Comparison of ENCODE assay signal across 17 cellular contexts in the genomic region with DNA sequence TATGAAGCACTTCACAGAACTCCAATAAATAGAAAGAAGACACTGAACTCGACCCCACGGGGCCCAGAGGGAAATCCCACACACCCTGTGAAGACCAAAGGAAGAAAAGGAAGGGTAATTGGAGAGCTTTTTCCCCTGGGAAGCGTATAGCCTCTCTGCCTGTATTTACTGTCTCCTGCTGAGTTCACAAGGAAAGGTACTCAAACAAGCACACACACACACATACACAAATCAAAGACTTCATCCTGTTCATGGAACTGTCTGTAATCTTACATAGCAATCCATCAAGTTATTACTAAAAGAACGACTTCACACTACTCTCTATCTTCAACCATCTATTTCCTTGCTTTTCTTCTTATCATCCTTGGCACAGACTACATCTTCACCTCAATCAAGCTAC. TPM values are rescaled to one million over a fixed set of nuclear protein-coding genes. Genes with fewer than 3 reads are reported as not detected.
DNase-seq lines count a peak whose midpoint lies in the region; ATAC-seq and TF ChIP-seq lines count a peak whose summit lies in the region.
"Had no signal": no experiment of that assay in that cellular context is flagged by ENCODE, and none has a peak within 500 bp of the region (broad histone marks: within the 10 kb centered on the region; RNA-seq: fewer than 3 reads in every experiment).

No MANE protein-coding gene starts in this region.

- TF ChIP-seq CTCF in Caco-2 (IDR thresholded peaks at IDR 0.05; ENCODE audit: insufficient read depth in 1 of 2, low read depth in 1 of 2, low read length in 1 of 2, severe bottlenecking in 1 of 2, unreplicated experiment in 1 of 2) (no peak), LNCaP clone FGC (IDR thresholded peaks at IDR 0.05; ENCODE audit: control insufficient read depth, extremely low read depth, insufficient read depth) (no peak), WTC11 (IDR thresholded peaks at IDR 0.05) (no peak), nephron progenitor cell (IDR thresholded peaks at IDR 0.05) (no peak)

- ATAC-seq in WTC11: no peak
- ATAC-seq: naive thymus-derived CD8-positive, alpha-beta T cell had no signal

- intact Hi-C loops in Caco-2 (cut with micrococcal nuclease; ENCODE audit: unreplicated experiment): no loop called here
- intact Hi-C loops in activated T-helper 1 cell treated with anti-CD3 and anti-CD28 coated beads, Interleukin-12 subunit alpha, Interleukin-12 subunit beta, Interleukin-2, Interleukin-4 antibody, amounts not matched to agents 30 ng/mL and 10 ng/mL and 1 ng/mL, durations not matched to agents 14 hours and 24 hours and 36 hours (cut with micrococcal nuclease): no loop called here

- H3K27ac Mint-ChIP-seq in Caco-2 (ENCODE audit: unreplicated experiment): peak overlapping the region; percentile 7
- H3K27ac Mint-ChIP-seq in WTC11: peak overlapping the region; percentile 3
- H3K27ac Mint-ChIP-seq in nephron progenitor cell: peak overlapping the region; percentile 56
- no peak overlapping the region for H3K27ac Mint-ChIP-seq in activated T-helper 1 cell treated with anti-CD3 and anti-CD28 coated beads, Interleukin-12 subunit alpha, Interleukin-12 subunit beta, Interleukin-2, Interleukin-4 antibody, amounts not matched to agents 30 ng/mL and 10 ng/mL and 1 ng/mL, durations not matched to agents 14 hours and 24 hours and 36 hours

- H3K4me3 Mint-ChIP-seq in Caco-2 (ENCODE audit: unreplicated experiment): no peak overlapping the region
- no peak overlapping the region for H3K4me3 Mint-ChIP-seq in WTC11
- peak overlapping the region; percentile 13 for H3K4me3 Mint-ChIP-seq in nephron progenitor cell
- no peak overlapping the region for H3K4me3 Mint-ChIP-seq in activated T-helper 1 cell treated with anti-CD3 and anti-CD28 coated beads, Interleukin-12 subunit alpha, Interleukin-12 subunit beta, Interleukin-2, Interleukin-4 antibody, amounts not matched to agents 30 ng/mL and 10 ng/mL and 1 ng/mL, durations not matched to agents 14 hours and 24 hours and 36 hours

- H3K9me3 ChIP-seq in Caco-2: no peaks in the 10 kb centered on the region

- H3K4me3 ChIP-seq in Caco-2 (ENCODE audit: low read depth, low read length): no peak overlapping the region
- no peak overlapping the region for H3K4me3 ChIP-seq in LNCaP clone FGC (ENCODE audit: low read depth, low read length)
- H3K4me3 ChIP-seq: hepatocyte, SK-N-MC, skin epidermis had no signal

- H3K9me3 Mint-ChIP-seq in Caco-2 (ENCODE audit: unreplicated experiment) (no peaks in the 10 kb centered on the region), WTC11 (no peaks in the 10 kb centered on the region), nephron progenitor cell (no peaks in the 10 kb centered on the region)
- H3K9me3 Mint-ChIP-seq in activated T-helper 1 cell treated with anti-CD3 and anti-CD28 coated beads, Interleukin-12 subunit alpha, Interleukin-12 subunit beta, Interleukin-2, Interleukin-4 antibody, amounts not matched to agents 30 ng/mL and 10 ng/mL and 1 ng/mL, durations not matched to agents 14 hours and 24 hours and 36 hours: no peaks in the 10 kb centered on the region
- H3K9me3 Mint-ChIP-seq: naive thymus-derived CD8-positive, alpha-beta T cell had no signal

- DNase-seq in Caco-2 (no peak), LNCaP clone FGC (ENCODE audit: low read depth) (peak; percentile 65), WTC11 (ENCODE audit: low spot score) (no peak), nephron progenitor cell (no peak), NCI-H1436 treated with DMSO at 0.1 percent for 48 hours (lab: John Stamatoyannopoulos, UW) (no peak), C1 segment of cervical spinal cord (lab: John Stamatoyannopoulos, UW) (no peak)
- no peak for DNase-seq in activated T-helper 1 cell treated with anti-CD3 and anti-CD28 coated beads, Interleukin-12 subunit alpha, Interleukin-12 subunit beta, Interleukin-2, Interleukin-4 antibody, amounts not matched to agents 30 ng/mL and 10 ng/mL and 1 ng/mL, durations not matched to agents 14 hours and 24 hours and 36 hours (ENCODE audit: low spot score)
- DNase-seq: activated gamma-delta T cell; AML-193; anterior cingulate cortex; kidney; naive thymus-derived CD8-positive, alpha-beta T cell; stimulated activated CD4-positive, alpha-beta T cell treated with anti-CD3 and anti-CD28 coated beads, Interleukin-4, amount 100 ng/mL, for 1 hour; substantia nigra had no signal

- H3K36me3 Mint-ChIP-seq in Caco-2 (ENCODE audit: insufficient read depth, unreplicated experiment) (no peaks in the 10 kb centered on the region), WTC11 (peaks cover 21% of the 10 kb centered on the region), nephron progenitor cell (ENCODE audit: low read depth) (peaks cover 31% of the 10 kb centered on the region)
- H3K36me3 Mint-ChIP-seq in activated T-helper 1 cell treated with anti-CD3 and anti-CD28 coated beads, Interleukin-12 subunit alpha, Interleukin-12 subunit beta, Interleukin-2, Interleukin-4 antibody, amounts not matched to agents 30 ng/mL and 10 ng/mL and 1 ng/mL, durations not matched to agents 14 hours and 24 hours and 36 hours (ENCODE audit: low read depth): peaks cover 31% of the 10 kb centered on the region

- H3K4me1 Mint-ChIP-seq in Caco-2 (ENCODE audit: low read depth, unreplicated experiment): no peaks in the 10 kb centered on the region
- H3K4me1 Mint-ChIP-seq in WTC11: peaks cover 66% of the 10 kb centered on the region
- H3K4me1 Mint-ChIP-seq in nephron progenitor cell: peaks cover 54% of the 10 kb centered on the region
- H3K4me1 Mint-ChIP-seq in activated T-helper 1 cell treated with anti-CD3 and anti-CD28 coated beads, Interleukin-12 subunit alpha, Interleukin-12 subunit beta, Interleukin-2, Interleukin-4 antibody, amounts not matched to agents 30 ng/mL and 10 ng/mL and 1 ng/mL, durations not matched to agents 14 hours and 24 hours and 36 hours (ENCODE audit: low read depth): peaks cover 32% of the 10 kb centered on the region

- H3K4me1 ChIP-seq in Caco-2: no peaks in the 10 kb centered on the region

- no peaks in the 10 kb centered on the region for H3K27me3 ChIP-seq in Caco-2 (replicated peaks; ENCODE audit: control insufficient read depth, insufficient read depth, low read length)
- H3K27me3 ChIP-seq: hepatocyte had no signal

- BruUV-seq in Caco-2 (replicated peaks; lab: Mats Ljungman, UMichigan): no TSS peak

- CTCF ChIA-PET in Caco-2 (lab: Charles Lee): interaction anchor here (1.6 kb wide), 1 partner anchor 14 kb away, joined by 5 read pairs; no protein-coding TSS in a partner anchor
- CTCF ChIA-PET in WTC11 (lab: Charles Lee): no interaction called here

- no peaks in the 10 kb centered on the region; the same call in 1 of the 2 replicates for H3K36me3 ChIP-seq in Caco-2 (ENCODE audit: control insufficient read depth, insufficient read depth, low read length)

- H3K27me3 Mint-ChIP-seq in Caco-2 (ENCODE audit: insufficient read depth, unreplicated experiment) (no peaks in the 10 kb centered on the region), WTC11 (ENCODE audit: low read depth) (no peaks in the 10 kb centered on the region), nephron progenitor cell (ENCODE audit: low read depth, poor library complexity) (no peaks in the 10 kb centered on the region)
- no peaks in the 10 kb centered on the region for H3K27me3 Mint-ChIP-seq in activated T-helper 1 cell treated with anti-CD3 and anti-CD28 coated beads, Interleukin-12 subunit alpha, Interleukin-12 subunit beta, Interleukin-2, Interleukin-4 antibody, amounts not matched to agents 30 ng/mL and 10 ng/mL and 1 ng/mL, durations not matched to agents 14 hours and 24 hours and 36 hours (ENCODE audit: insufficient read depth)
- H3K27me3 Mint-ChIP-seq: naive thymus-derived CD8-positive, alpha-beta T cell had no signal

- POLR2A ChIA-PET in Caco-2 (lab: Charles Lee) (no interaction called here), WTC11 (lab: Charles Lee) (no interaction called here)

TF ChIP-seq in WTC11, 78 proteins besides CTCF, POLR2A, EP300 and RAD21 (continues in another document):
- TF ChIP-seq ESRRA (CRISPR knock-in tag; IDR thresholded peaks at IDR 0.05; ENCODE audit: borderline replicate concordance): no peak
- no peak for TF ChIP-seq SP1 (CRISPR knock-in tag; conservative IDR thresholded peaks at IDR 0.05)
- TF ChIP-seq, protein P1, sequence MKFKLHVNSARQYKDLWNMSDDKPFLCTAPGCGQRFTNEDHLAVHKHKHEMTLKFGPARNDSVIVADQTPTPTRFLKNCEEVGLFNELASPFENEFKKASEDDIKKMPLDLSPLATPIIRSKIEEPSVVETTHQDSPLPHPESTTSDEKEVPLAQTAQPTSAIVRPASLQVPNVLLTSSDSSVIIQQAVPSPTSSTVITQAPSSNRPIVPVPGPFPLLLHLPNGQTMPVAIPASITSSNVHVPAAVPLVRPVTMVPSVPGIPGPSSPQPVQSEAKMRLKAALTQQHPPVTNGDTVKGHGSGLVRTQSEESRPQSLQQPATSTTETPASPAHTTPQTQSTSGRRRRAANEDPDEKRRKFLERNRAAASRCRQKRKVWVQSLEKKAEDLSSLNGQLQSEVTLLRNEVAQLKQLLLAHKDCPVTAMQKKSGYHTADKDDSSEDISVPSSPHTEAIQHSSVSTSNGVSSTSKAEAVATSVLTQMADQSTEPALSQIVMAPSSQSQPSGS (CRISPR knock-in tag; IDR thresholded peaks at IDR 0.05; ENCODE audit: borderline replicate concordance, low read depth): no peak
- TF ChIP-seq, protein P2, sequence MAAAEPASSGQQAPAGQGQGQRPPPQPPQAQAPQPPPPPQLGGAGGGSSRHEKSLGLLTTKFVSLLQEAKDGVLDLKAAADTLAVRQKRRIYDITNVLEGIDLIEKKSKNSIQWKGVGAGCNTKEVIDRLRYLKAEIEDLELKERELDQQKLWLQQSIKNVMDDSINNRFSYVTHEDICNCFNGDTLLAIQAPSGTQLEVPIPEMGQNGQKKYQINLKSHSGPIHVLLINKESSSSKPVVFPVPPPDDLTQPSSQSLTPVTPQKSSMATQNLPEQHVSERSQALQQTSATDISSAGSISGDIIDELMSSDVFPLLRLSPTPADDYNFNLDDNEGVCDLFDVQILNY (CRISPR knock-in tag; IDR thresholded peaks at IDR 0.05): no peak
- no peak for TF ChIP-seq KAT7 (CRISPR knock-in tag; IDR thresholded peaks at IDR 0.05; ENCODE audit: borderline replicate concordance)
- TF ChIP-seq CREM (CRISPR knock-in tag; IDR thresholded peaks at IDR 0.05): no peak
- TF ChIP-seq GTF2I (CRISPR knock-in tag; conservative IDR thresholded peaks at IDR 0.05): no peak

RNA-seq across cellular contexts. Expression of a gene that starts 15.2 kb away (rescaled TPM):
- total RNA-seq in Caco-2 (2022) (20.6 and 24.8 TPM in 2 replicates), WTC11 (2021) (143 to 170 TPM (median 147 TPM) in 3 replicates)
- total RNA-seq in activated T-helper 1 cell treated with anti-CD3 and anti-CD28 coated beads, Interleukin-12 subunit alpha, Interleukin-12 subunit beta, Interleukin-2, Interleukin-4 antibody, amounts not matched to agents 30 ng/mL and 10 ng/mL and 1 ng/mL, durations not matched to agents 14 hours and 24 hours and 36 hours: 86.9 and 97.3 TPM in 2 replicates
